Comparison of ENCODE assay signal across 11 cellular contexts in the genomic region with DNA sequence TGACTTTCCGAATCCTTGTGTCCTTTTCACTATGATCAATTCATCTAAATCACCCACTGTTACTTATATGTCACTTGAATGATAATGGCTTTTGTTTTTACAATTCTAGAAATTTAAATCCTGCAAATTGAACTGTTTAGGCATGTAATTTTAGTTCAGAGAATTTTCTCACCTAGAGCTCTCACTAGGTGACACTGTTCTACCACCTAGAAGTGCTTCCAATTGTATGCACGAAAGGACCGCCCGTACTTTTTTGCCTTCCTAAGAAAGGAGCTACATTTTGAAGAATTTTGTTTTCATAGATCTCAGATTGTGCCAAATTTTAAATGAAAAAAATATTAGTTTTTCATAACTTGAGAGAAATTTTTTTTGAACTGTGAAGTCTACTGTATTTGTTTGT.
DNase-seq lines count a peak whose midpoint lies in the region; ATAC-seq and TF ChIP-seq lines count a peak whose summit lies in the region.
"Had no signal": no experiment of that assay in that cellular context is flagged by ENCODE, and none has a peak within 500 bp of the region (broad histone marks: within the 10 kb centered on the region; RNA-seq: fewer than 3 reads in every experiment).

No MANE protein-coding gene starts in this region.

- peak; percentile 18 for TF ChIP-seq CTCF in GM12865 (IDR thresholded peaks at IDR 0.05; ENCODE audit: insufficient read depth, low read depth, low read length, missing control alignments)
- no peak for TF ChIP-seq CTCF in cardiac fibroblast (IDR thresholded peaks at IDR 0.05; ENCODE audit: low read depth, low read length)
- peak; percentile 74 for TF ChIP-seq CTCF in neural cell (IDR thresholded peaks at IDR 0.05; ENCODE audit: poor library complexity, severe bottlenecking)

- no peak for DNase-seq in GM12865 (ENCODE audit: low read depth)
- peak; percentile 2 for DNase-seq in NAMALWA (ENCODE audit: low spot score)
- DNase-seq in cardiac fibroblast (ENCODE audit: low read depth in 2 of 2), result peak; percentile 26 to 34
- DNase-seq in HT-29 (ENCODE audit: low spot score), result no peak
- DNase-seq: activated CD8-positive, alpha-beta T cell treated with anti-CD3 and anti-CD28 coated beads for 36 hours; COR-L47; MG63; T-helper 2 cell had no signal

- no peak overlapping the region for H3K9ac ChIP-seq in neural cell (ENCODE audit: low read length)

- no peaks in the 10 kb centered on the region for H4K20me1 ChIP-seq in neural cell (ENCODE audit: insufficient read depth)

- no peaks in the 10 kb centered on the region for H3K9me2 ChIP-seq in neural cell (ENCODE audit: insufficient read depth, low read length)

- no peak overlapping the region for H3K27ac ChIP-seq in neural cell (ENCODE audit: low read length)

- no peaks in the 10 kb centered on the region for H3K27me3 ChIP-seq in neural cell (ENCODE audit: insufficient read depth, low read depth, low read length)
- H3K27me3 ChIP-seq: MG63 had no signal

- H3K9me3 ChIP-seq in neural cell (ENCODE audit: low read length), result no peaks in the 10 kb centered on the region
- H3K9me3 ChIP-seq: MG63 had no signal

- no peak overlapping the region for H3K4me3 ChIP-seq in GM12865 (ENCODE audit: low read depth, low read length)
- H3K4me3 ChIP-seq in cardiac fibroblast (replicated peaks in 1 of 2; ENCODE audit: low read depth in 2 of 2, low read length in 2 of 2), result no peak overlapping the region
- H3K4me3 ChIP-seq in neural cell (ENCODE audit: low read length), result no peak overlapping the region
- H3K4me3 ChIP-seq: MG63 had no signal

- ATAC-seq in GM21737 (IDR thresholded peaks at IDR 0.05; ENCODE audit: unreplicated experiment) (no peak), GM21528 (IDR thresholded peaks at IDR 0.05; ENCODE audit: low FRiP score, unreplicated experiment) (no peak)
- ATAC-seq: activated CD8-positive, alpha-beta T cell treated with anti-CD3 and anti-CD28 coated beads for 36 hours had no signal

- H2AFZ ChIP-seq in neural cell (ENCODE audit: low read depth, low read length), result no peak overlapping the region

- TF ChIP-seq RAD21 in neural cell (conservative IDR thresholded peaks at IDR 0.05), result peak; percentile 82

- no peaks in the 10 kb centered on the region for H3K79me2 ChIP-seq in neural cell (replicated peaks; ENCODE audit: insufficient read depth, low read length)

- no peak overlapping the region for H3K4me2 ChIP-seq in neural cell (ENCODE audit: low read length)

- no peaks in the 10 kb centered on the region for H3K36me3 ChIP-seq in neural cell (ENCODE audit: insufficient read depth, low read length)
- H3K36me3 ChIP-seq: MG63 had no signal

- TF ChIP-seq EP300 in neural cell (conservative IDR thresholded peaks at IDR 0.05; ENCODE audit: poor library complexity, severe bottlenecking), result no peak

- H3F3A ChIP-seq in neural cell (ENCODE audit: insufficient read depth, low read length, poor library complexity, severe bottlenecking), result no peaks in the 10 kb centered on the region

TF ChIP-seq in neural cell, 6 proteins besides CTCF, POLR2A, EP300 and RAD21:
- peak; percentile 84 for TF ChIP-seq SMC3 (conservative IDR thresholded peaks at IDR 0.05; ENCODE audit: poor library complexity)
- TF ChIP-seq TAF1 (IDR thresholded peaks at IDR 0.05; ENCODE audit: low read depth), result no peak
- no peak for TF ChIP-seq MXI1 (conservative IDR thresholded peaks at IDR 0.05; ENCODE audit: poor library complexity, severe bottlenecking)
- TF ChIP-seq REST (IDR thresholded peaks at IDR 0.05; ENCODE audit: borderline replicate concordance), result no peak
- no peak for TF ChIP-seq EZH2 (IDR thresholded peaks at IDR 0.05; ENCODE audit: borderline replicate concordance, insufficient read depth, low read length, poor library complexity, severe bottlenecking)
- TF ChIP-seq POLR2AphosphoS5 (IDR thresholded peaks at IDR 0.05), result no peak

Comparison
In these comparisons a context has a peak if more than half of its experiments do, and no peak if none do; other contexts are left out.
1. DNase-seq: peak in NAMALWA (single experiment) and cardiac fibroblast (2 of 2); none in GM12865 (single experiment) and HT-29 (single experiment).